ENCODE assay signal across 11 cellular contexts in genomic region chr2:64021578-64021977, GRCh38. TPM values are rescaled to one million over a fixed set of nuclear protein-coding genes. Genes with fewer than 3 reads are reported as not detected.
DNase-seq lines count a peak whose midpoint lies in the region; ATAC-seq, FAIRE-seq and TF ChIP-seq lines count a peak whose summit lies in the region.
"Had no signal": no experiment of that assay in that cellular context is flagged by ENCODE, and none has a peak within 500 bp of the region (broad histone marks: within the 10 kb centered on the region; RNA-seq: fewer than 3 reads in every experiment).

No MANE protein-coding gene starts in this region.

- DNase-seq in CD4-positive, alpha-beta T cell: no peak
- DNase-seq in H54 (ENCODE audit: insufficient read length, low spot score): no peak
- no peak for DNase-seq in mesothelial cell of epicardium (ENCODE audit: low spot score in 2 of 2, unreplicated experiment in 2 of 2)
- DNase-seq in NCI-H446 treated with DMSO at 0.1 percent for 48 hours (lab: John Stamatoyannopoulos, UW): no peak
- DNase-seq in KBM-7: no peak
- DNase-seq in NCI-H526 treated with DMSO at 0.1 percent for 48 hours (lab: John Stamatoyannopoulos, UW): no peak
- no peak for DNase-seq in stimulated activated CD4-positive, alpha-beta T cell treated with anti-CD3 and anti-CD28 coated beads, Interleukin-2, amount 100 ng/mL, for 48 hours
- DNase-seq: NCI-H2171 treated with DMSO at 0.1 percent for 48 hours had no signal

- H3K4me3 Mint-ChIP-seq in CD4-positive, alpha-beta T cell: peak overlapping the region; percentile 68
- peak overlapping the region; percentile 47 for H3K4me3 Mint-ChIP-seq in activated naive CD8-positive, alpha-beta T cell
- H3K4me3 Mint-ChIP-seq in mesothelial cell of epicardium: peak overlapping the region; percentile 28

- H3K27ac ChIP-seq in CD4-positive, alpha-beta T cell (ENCODE audit: low read depth, low read length): no peak overlapping the region

- H3K9me3 Mint-ChIP-seq in CD4-positive, alpha-beta T cell: no peaks in the 10 kb centered on the region
- no peaks in the 10 kb centered on the region for H3K9me3 Mint-ChIP-seq in activated naive CD8-positive, alpha-beta T cell (ENCODE audit: low read depth)
- no peaks in the 10 kb centered on the region for H3K9me3 Mint-ChIP-seq in mesothelial cell of epicardium

- intact Hi-C loops in CD4-positive, alpha-beta T cell (cut with DNase I, micrococcal nuclease): no loop called here

- H3K9me3 ChIP-seq in CD4-positive, alpha-beta T cell (ENCODE audit: control insufficient read depth, low read length): no peaks in the 10 kb centered on the region

- TF ChIP-seq POLR2A in H54 (IDR thresholded peaks at IDR 0.05; ENCODE audit: low read depth, low read length): no peak

- CTCF ChIA-PET in CD4-positive, alpha-beta T cell (lab: Charles Lee): interaction anchor here (0.8 to 1.8 kb wide), 3 partner anchors 12 to 146 kb away, joined by 3 to 7 read pairs (median 3); no protein-coding TSS in a partner anchor

- ATAC-seq in CD4-positive, alpha-beta T cell (ENCODE audit: poor library complexity): no peak

- in situ Hi-C loops in KBM-7 (cut with MboI; ENCODE audit: low pct_unique_long_range_greater_than_20kb, low sequenced_read_pairs): no loop called here

- H3K4me1 Mint-ChIP-seq in CD4-positive, alpha-beta T cell (ENCODE audit: low read depth): peaks cover 49% of the 10 kb centered on the region
- peaks cover 42% of the 10 kb centered on the region for H3K4me1 Mint-ChIP-seq in activated naive CD8-positive, alpha-beta T cell (ENCODE audit: low read depth)
- H3K4me1 Mint-ChIP-seq in mesothelial cell of epicardium: peaks cover 29% of the 10 kb centered on the region

- peak; percentile 81 for FAIRE-seq in H54 (lab: Jason Lieb, UNC)
- FAIRE-seq: islet of Langerhans had no signal

- peaks cover 12% of the 10 kb centered on the region for H3K36me3 Mint-ChIP-seq in CD4-positive, alpha-beta T cell (ENCODE audit: low read depth)
- peaks cover 2% of the 10 kb centered on the region for H3K36me3 Mint-ChIP-seq in activated naive CD8-positive, alpha-beta T cell
- H3K36me3 Mint-ChIP-seq in mesothelial cell of epicardium: no peaks in the 10 kb centered on the region

- H3K27me3 ChIP-seq in CD4-positive, alpha-beta T cell (ENCODE audit: control insufficient read depth, insufficient read depth, low read length): no peaks in the 10 kb centered on the region

- peak overlapping the region; percentile 82 for H3K27ac Mint-ChIP-seq in CD4-positive, alpha-beta T cell
- H3K27ac Mint-ChIP-seq in activated naive CD8-positive, alpha-beta T cell: peak overlapping the region; percentile 41
- H3K27ac Mint-ChIP-seq in mesothelial cell of epicardium: peak overlapping the region; percentile 94
- H3K27ac Mint-ChIP-seq: progenitor cell of endocrine pancreas had no signal

- POLR2A ChIA-PET in CD4-positive, alpha-beta T cell (lab: Charles Lee): interaction anchor here (0.6 to 3.2 kb wide), 5 partner anchors 13 to 737 kb away, joined by 3 to 11 read pairs (median 4); no protein-coding TSS in a partner anchor

- TF ChIP-seq CTCF in CD4-positive, alpha-beta T cell (IDR thresholded peaks at IDR 0.05): no peak
- no peak for TF ChIP-seq CTCF in mesothelial cell of epicardium (IDR thresholded peaks at IDR 0.05; ENCODE audit: unreplicated experiment)

- no peaks in the 10 kb centered on the region for H3K27me3 Mint-ChIP-seq in CD4-positive, alpha-beta T cell
- no peaks in the 10 kb centered on the region for H3K27me3 Mint-ChIP-seq in activated naive CD8-positive, alpha-beta T cell
- no peaks in the 10 kb centered on the region for H3K27me3 Mint-ChIP-seq in mesothelial cell of epicardium (ENCODE audit: low read depth)
- H3K27me3 Mint-ChIP-seq: progenitor cell of endocrine pancreas had no signal

RNA-seq across cellular contexts. Expression of gene VPS54, which starts 2.4 kb away (rescaled TPM):
- total RNA-seq in CD4-positive, alpha-beta T cell: 10 to 100 TPM in 1 of 2 experiments, 1 to 10 TPM in 1; 9.5 to 10.8 TPM
- total RNA-seq in mesothelial cell of epicardium: 35.4 to 35.6 TPM (median 35.4 TPM) in 3 replicates

Comparison
In these comparisons a context has a peak if more than half of its experiments do, and no peak if none do; other contexts are left out.
1. H3K27ac Mint-ChIP-seq: peak in every context shown above with its lines; median percentile 94 in mesothelial cell of epicardium; 82 in CD4-positive, alpha-beta T cell; 41 in activated naive CD8-positive, alpha-beta T cell.